In the genomic region with DNA sequence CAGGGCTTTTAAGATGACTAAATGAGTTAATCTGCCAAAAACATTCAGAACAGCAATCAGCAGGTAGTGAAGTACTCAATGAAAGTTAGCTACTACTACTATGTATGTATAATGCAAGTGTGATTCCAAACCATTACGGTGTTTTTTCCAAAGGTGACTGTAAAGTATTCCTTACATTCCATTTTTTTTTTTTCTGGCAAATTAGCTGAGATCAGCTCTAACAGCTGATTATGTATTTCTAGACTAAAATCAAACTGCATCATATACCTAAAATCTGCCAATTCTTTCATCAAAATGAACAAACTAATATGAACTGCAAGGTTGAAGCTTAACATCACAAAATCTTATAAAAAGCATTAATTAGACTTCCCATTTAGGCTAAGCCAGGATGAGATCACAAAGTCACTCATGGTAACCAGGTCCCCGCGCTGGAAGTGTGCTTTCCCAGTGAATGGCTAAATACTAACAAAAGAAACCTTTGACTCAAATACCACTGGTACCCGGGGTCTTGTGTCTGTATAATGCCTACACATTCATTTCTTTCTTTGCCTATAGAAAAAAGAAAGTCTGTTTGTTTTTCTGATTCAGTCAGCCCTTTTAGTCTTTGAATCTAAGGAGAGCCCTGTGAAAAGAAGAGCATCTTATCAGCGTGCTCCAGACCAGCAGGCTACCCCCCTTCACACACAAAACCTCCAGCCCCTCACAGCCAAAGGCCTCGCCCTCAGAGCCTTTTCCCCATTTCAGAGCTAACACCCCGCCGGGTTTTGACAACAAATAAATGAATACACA, we compare ENCODE assay signal across 1 cellular context.
TF ChIP-seq lines count a peak whose summit lies in the region.

No MANE protein-coding gene starts in this region.

TF ChIP-seq in H1, 55 proteins besides CTCF, POLR2A, EP300 and RAD21:
- no peak for TF ChIP-seq E2F6 (IDR thresholded peaks at IDR 0.05)
- TF ChIP-seq HDAC6 (IDR thresholded peaks at IDR 0.05; ENCODE audit: low read depth, low read length), result no peak
- TF ChIP-seq SIRT6 (IDR thresholded peaks at IDR 0.05; ENCODE audit: low read length), result no peak
- TF ChIP-seq MAFK (IDR thresholded peaks at IDR 0.05; ENCODE audit: low read depth, low read length), result no peak
- no peak for TF ChIP-seq MAX (IDR thresholded peaks at IDR 0.05)
- no peak for TF ChIP-seq GABPA (IDR thresholded peaks at IDR 0.05; ENCODE audit: borderline replicate concordance, insufficient read depth, low read length)
- no peak for TF ChIP-seq SUZ12 (IDR thresholded peaks at IDR 0.05; ENCODE audit: low read length)
- no peak for TF ChIP-seq CHD1 (IDR thresholded peaks at IDR 0.05; ENCODE audit: low read depth, low read length)
- TF ChIP-seq EZH2 (IDR thresholded peaks at IDR 0.05; ENCODE audit: low read depth, low read length, severe bottlenecking), result no peak
- TF ChIP-seq, protein P1, sequence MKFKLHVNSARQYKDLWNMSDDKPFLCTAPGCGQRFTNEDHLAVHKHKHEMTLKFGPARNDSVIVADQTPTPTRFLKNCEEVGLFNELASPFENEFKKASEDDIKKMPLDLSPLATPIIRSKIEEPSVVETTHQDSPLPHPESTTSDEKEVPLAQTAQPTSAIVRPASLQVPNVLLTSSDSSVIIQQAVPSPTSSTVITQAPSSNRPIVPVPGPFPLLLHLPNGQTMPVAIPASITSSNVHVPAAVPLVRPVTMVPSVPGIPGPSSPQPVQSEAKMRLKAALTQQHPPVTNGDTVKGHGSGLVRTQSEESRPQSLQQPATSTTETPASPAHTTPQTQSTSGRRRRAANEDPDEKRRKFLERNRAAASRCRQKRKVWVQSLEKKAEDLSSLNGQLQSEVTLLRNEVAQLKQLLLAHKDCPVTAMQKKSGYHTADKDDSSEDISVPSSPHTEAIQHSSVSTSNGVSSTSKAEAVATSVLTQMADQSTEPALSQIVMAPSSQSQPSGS (IDR thresholded peaks at IDR 0.05; ENCODE audit: low read length), result no peak
- TF ChIP-seq TBP (IDR thresholded peaks at IDR 0.05; ENCODE audit: low read depth, low read length), result no peak
- TF ChIP-seq SIX5 (IDR thresholded peaks at IDR 0.05; ENCODE audit: low read depth, low read length), result no peak
